Comparison of ENCODE assay signal across 12 cellular contexts in the genomic region with DNA sequence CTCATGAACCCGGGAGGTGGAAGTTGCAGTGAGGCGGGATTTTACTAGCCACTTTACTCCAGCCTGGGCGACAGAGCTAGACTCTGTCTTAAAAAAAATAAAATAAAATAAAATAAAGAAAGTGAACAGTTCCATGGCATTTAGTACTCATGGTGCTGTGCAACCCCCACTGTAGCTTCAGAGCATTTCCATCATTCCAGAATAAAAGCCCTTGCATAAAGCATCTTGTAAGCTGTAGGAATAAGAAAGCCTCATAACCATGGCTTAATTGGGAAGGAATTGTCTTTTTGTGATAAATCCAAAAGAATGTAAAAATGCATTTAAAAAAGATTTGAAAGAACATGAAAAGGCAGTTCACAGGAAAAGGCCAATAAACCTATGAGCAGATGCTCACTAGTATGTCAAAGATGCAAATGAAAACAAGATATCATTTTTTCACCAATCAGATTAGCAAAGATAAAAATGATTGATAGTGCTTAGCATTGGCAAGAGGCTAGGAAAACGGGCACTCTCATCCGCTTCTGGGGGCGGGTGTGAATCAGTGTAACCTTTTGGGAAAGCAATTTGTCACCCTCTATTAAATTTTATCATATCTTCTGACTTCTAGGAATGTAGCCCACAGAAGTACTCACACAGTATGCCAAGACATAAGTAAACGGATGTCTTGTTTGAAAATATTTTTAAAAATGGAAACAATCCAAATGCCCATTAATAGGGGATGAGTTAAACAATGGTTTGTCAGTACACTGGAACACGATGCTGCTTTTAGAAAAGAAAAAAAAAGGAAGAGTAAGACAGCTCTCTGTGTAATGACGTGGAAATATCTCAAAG. TPM values are rescaled to one million over a fixed set of nuclear protein-coding genes. Genes with fewer than 3 reads are reported as not detected.
DNase-seq lines count a peak whose midpoint lies in the region; ATAC-seq, FAIRE-seq and TF ChIP-seq lines count a peak whose summit lies in the region.
"Had no signal": no experiment of that assay in that cellular context is flagged by ENCODE, and none has a peak within 500 bp of the region (broad histone marks: within the 10 kb centered on the region; RNA-seq: fewer than 3 reads in every experiment).

No MANE protein-coding gene starts in this region.

- DNase-seq in BJ (ENCODE audit: low read depth) (peak; percentile 72), HTR-8/SVneo (ENCODE audit: insufficient read length, low spot score) (peak; percentile 76), mammary epithelial cell (peak; percentile 75), mesenteric fat pad (ENCODE audit: low spot score) (peak; percentile 16), G401 (ENCODE audit: low spot score) (no peak), NCI-H1092 (lab: John Stamatoyannopoulos, UW) (no peak)
- DNase-seq: activated CD4-positive, alpha-beta T cell treated with anti-CD3 and anti-CD28 coated beads, Interleukin-2, amount 50 U/mL, for 1 hour; NCI-H1436; T-helper 2 cell had no signal

- peak overlapping the region; percentile 3 for H3K27ac ChIP-seq in mammary epithelial cell (ENCODE audit: insufficient read depth, low read depth, low read length)
- H3K27ac ChIP-seq: cardiac muscle cell had no signal

- CTCF ChIA-PET in BJ (lab: Yijun Ruan, JAX): no interaction called here
- CTCF ChIA-PET in mammary epithelial cell (lab: Charles Lee; ENCODE audit: low non-redundant PET): no interaction called here

- WGBS in mammary epithelial cell (ENCODE audit: low coverage, missing lambda C conversion rate): 33% methylated on average over 9 of the region's 9 CpGs

- in situ Hi-C loops in mammary epithelial cell (cut with MboI; ENCODE audit: low sequenced_read_pairs in 2 of 2) (no loop called here), G401 (cut with HindIII; ENCODE audit: low sequenced_read_pairs) (no loop called here)

- peaks cover 6% of the 10 kb centered on the region for H3K4me1 ChIP-seq in mammary epithelial cell (ENCODE audit: insufficient read depth, low read length)

- POLR2A ChIA-PET in BJ (lab: Charles Lee): no interaction called here

- dilution Hi-C loops in mammary epithelial cell (cut with HindIII; ENCODE audit: low sequenced_read_pairs): loop anchor here (5.0 kb wide), 4 partner anchors 43 to 103 kb away; no protein-coding TSS in a partner anchor

- H3K9ac ChIP-seq in mammary epithelial cell (ENCODE audit: insufficient read depth, low read length): no peak overlapping the region

- H3K36me3 ChIP-seq in BJ (ENCODE audit: control insufficient read depth, insufficient read depth, low read length) (no peaks in the 10 kb centered on the region; the same call in none of the 2 replicates), mammary epithelial cell (ENCODE audit: insufficient read depth, low read length) (peaks cover 4% of the 10 kb centered on the region)
- H3K36me3 ChIP-seq: cardiac muscle cell had no signal

- no peak for FAIRE-seq in HTR-8/SVneo (lab: Jason Lieb, UNC)

- no peaks in the 10 kb centered on the region for H3K79me2 ChIP-seq in mammary epithelial cell (ENCODE audit: insufficient read depth, low read length)

- H3K9me3 ChIP-seq in mammary epithelial cell (replicated peaks; ENCODE audit: insufficient read depth, low read length): no peaks in the 10 kb centered on the region

- no peak overlapping the region for H2AFZ ChIP-seq in mammary epithelial cell (ENCODE audit: low read depth, low read length)

- H3K4me3 ChIP-seq in BJ (ENCODE audit: low read depth, low read length) (no peak overlapping the region), mammary epithelial cell (replicated peaks in 1 of 3; ENCODE audit: insufficient read depth in 1 of 3, low read depth in 2 of 3, low read length in 3 of 3) (no peak overlapping the region)
- H3K4me3 ChIP-seq: cardiac muscle cell had no signal

- ATAC-seq in GM18909 (IDR thresholded peaks at IDR 0.05; ENCODE audit: poor library complexity, unreplicated experiment) (no peak), GM18520 (IDR thresholded peaks at IDR 0.05; ENCODE audit: unreplicated experiment) (no peak)

- H4K20me1 ChIP-seq in mammary epithelial cell (ENCODE audit: insufficient read depth, low read length): no peaks in the 10 kb centered on the region

- H3K27me3 ChIP-seq in BJ (ENCODE audit: control insufficient read depth, insufficient read depth, low read length): peaks cover 2% of the 10 kb centered on the region; the same call in 1 of the 2 replicates
- no peaks in the 10 kb centered on the region for H3K27me3 ChIP-seq in mammary epithelial cell (ENCODE audit: insufficient read depth, low read length)
- H3K27me3 ChIP-seq: cardiac muscle cell had no signal

- no peak overlapping the region for H3K4me2 ChIP-seq in mammary epithelial cell (ENCODE audit: insufficient read depth, low read depth, low read length)

- TF ChIP-seq CTCF in BJ (IDR thresholded peaks at IDR 0.05; ENCODE audit: insufficient read depth, low read depth, low read length) (no peak), mammary epithelial cell (conservative IDR thresholded peaks at IDR 0.05 in 1 of 2, IDR thresholded peaks at IDR 0.05 in 1 of 2; ENCODE audit: extremely low read depth in 1 of 2, insufficient read depth in 1 of 2, low read depth in 1 of 2, low read length in 2 of 2) (no peak)

- intact Hi-C loops in mammary epithelial cell (cut with micrococcal nuclease): no loop called here

- BruUV-seq in mammary epithelial cell (replicated peaks; lab: Mats Ljungman, UMichigan): no TSS peak

RNA-seq across cellular contexts. Expression of gene CFAP251, which starts 46.6 kb away (rescaled TPM):
- 1.3 and 1.5 TPM in 2 replicates for polyA plus RNA-seq in BJ (2011; rRNA removed)
- 1.4 and 4.3 TPM in 2 replicates for polyA minus RNA-seq in BJ (2011; rRNA and poly(A)+ RNA removed)
- total RNA-seq in mammary epithelial cell: 10 to 100 TPM; 18.7 to 25.3 TPM
- polyA plus RNA-seq in mammary epithelial cell: 16.3 TPM
- polyA minus RNA-seq in mammary epithelial cell: 7.3 TPM
- 2.1 TPM for total RNA-seq in mesenteric fat pad
- 0.31 and 0.44 TPM in 2 replicates for total RNA-seq in G401 (2014; rRNA removed; shearing (Covaris generic))

RNA-seq across cellular contexts. Expression of gene BCL7A, which starts 56.7 kb away (rescaled TPM):
- polyA plus RNA-seq in BJ (2011; rRNA removed) (2.7 and 3.4 TPM in 2 replicates), mammary epithelial cell (17.4 TPM)
- 2.4 and 2.7 TPM in 2 replicates for polyA minus RNA-seq in BJ (2011; rRNA and poly(A)+ RNA removed)
- total RNA-seq in mammary epithelial cell (10 to 100 TPM; 15.8 to 27.7 TPM), mesenteric fat pad (3.2 TPM)
- polyA minus RNA-seq in mammary epithelial cell: 15.9 TPM
- 10.6 and 16.1 TPM in 2 replicates for total RNA-seq in G401 (2014; rRNA removed; shearing (Covaris generic))

Comparison
In these comparisons a context has a peak if more than half of its experiments do, and no peak if none do; other contexts are left out.
1. DNase-seq: peak in BJ (single experiment), HTR-8/SVneo (single experiment), mammary epithelial cell (single experiment) and mesenteric fat pad (single experiment); none in G401 (single experiment) and NCI-H1092 (single experiment).